In the genomic region with DNA sequence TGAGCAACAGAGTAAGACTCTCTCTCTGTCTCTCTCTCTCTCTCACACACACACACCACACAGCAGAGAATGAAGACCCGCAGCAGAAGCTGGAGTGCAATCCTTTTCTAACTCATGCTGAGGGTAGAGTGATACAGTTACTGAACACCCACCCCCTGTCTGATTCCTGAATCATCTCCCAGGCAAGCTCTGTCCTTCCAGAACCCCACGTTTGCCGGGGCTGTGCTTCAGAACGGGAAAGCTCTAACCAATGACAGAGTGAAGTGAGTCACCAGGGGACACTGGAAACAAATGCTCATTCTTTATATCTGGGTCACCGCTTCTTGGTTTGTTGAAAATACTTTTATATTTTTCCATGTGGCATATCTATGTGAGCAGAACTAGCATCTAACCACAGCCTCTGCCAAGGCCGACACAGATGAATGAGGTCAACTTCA, we compare ENCODE assay signal across 12 cellular contexts.
A peak's percentile ranks its signal among the peaks of the same experiment; 100 is the strongest.
DNase-seq lines count a peak whose midpoint lies in the region; ATAC-seq and TF ChIP-seq lines count a peak whose summit lies in the region.
"Had no signal": no experiment of that assay in that cellular context is flagged by ENCODE, and none has a peak within 500 bp of the region (broad histone marks: within the 10 kb centered on the region; RNA-seq: fewer than 3 reads in every experiment).

No MANE protein-coding gene starts in this region.

- H3K9me3 Mint-ChIP-seq in activated CD4-positive, alpha-beta T cell treated with anti-CD3 and anti-CD28 coated beads, Interleukin-2, amount 10 ng/mL, durations not matched to agents 24 days and 14 days, result peaks cover 6% of the 10 kb centered on the region
- no peaks in the 10 kb centered on the region for H3K9me3 Mint-ChIP-seq in WTC11

- POLR2A ChIA-PET in RWPE1 (lab: Yijun Ruan, JAX; ENCODE audit: low non-redundant PET), result no interaction called here
- POLR2A ChIA-PET in WTC11 (lab: Charles Lee), result no interaction called here
- POLR2A ChIA-PET in GM10248 (lab: Yijun Ruan, JAX), result no interaction called here

- no peak for DNase-seq in activated CD4-positive, alpha-beta T cell treated with anti-CD3 and anti-CD28 coated beads, Interleukin-2, amount 10 ng/mL, durations not matched to agents 24 days and 14 days
- DNase-seq in activated CD4-positive, alpha-beta T cell treated with anti-CD3 and anti-CD28 coated beads, Interleukin-2, amount 50 U/mL, for 4 hours, result no peak
- no peak for DNase-seq in RWPE1 (ENCODE audit: low spot score)
- DNase-seq in foreskin keratinocyte, result peak in 1 of 2 donors; percentile 77
- peak in 2 of 3 donors; percentile 24 to 32 for DNase-seq in stimulated activated CD4-positive, alpha-beta T cell treated with anti-CD3 and anti-CD28 coated beads, TNF-alpha, amount 100 ng/mL, for 48 hours (ENCODE audit: low read depth in 3 of 3)
- no peak for DNase-seq in WTC11 (ENCODE audit: low spot score)
- DNase-seq in GM10248 (ENCODE audit: extremely low spot score), result no peak
- DNase-seq in colonic mucosa, result no peak
- DNase-seq: activated CD4-positive, CD25-positive, alpha-beta regulatory T cell; NCI-H510A treated with DMSO at 0.1 percent for 48 hours had no signal

- no peak overlapping the region for H3K4me3 ChIP-seq in colonic mucosa
- H3K4me3 ChIP-seq: A549 had no signal

- CTCF ChIA-PET in RWPE1 (lab: Yijun Ruan, JAX) (no interaction called here), WTC11 (lab: Charles Lee) (no interaction called here), GM10248 (lab: Yijun Ruan, JAX) (no interaction called here)

- H3K9ac ChIP-seq in colonic mucosa (ENCODE audit: low read depth in 2 of 2, low read length in 2 of 2), result no peak overlapping the region

- TF ChIP-seq CTCF in RWPE1 (conservative IDR thresholded peaks at IDR 0.05; ENCODE audit: low read depth) (no peak), foreskin keratinocyte (conservative IDR thresholded peaks at IDR 0.05) (no peak), WTC11 (IDR thresholded peaks at IDR 0.05) (no peak), GM10248 (IDR thresholded peaks at IDR 0.05; ENCODE audit: control extremely low read depth, extremely low read depth, low read depth, missing control alignments) (no peak), colonic mucosa (IDR thresholded peaks at IDR 0.05) (no peak)

- H3K36me3 ChIP-seq in colonic mucosa, result no peaks in the 10 kb centered on the region

- no peaks in the 10 kb centered on the region for H3K9me3 ChIP-seq in colonic mucosa
- H3K9me3 ChIP-seq: A549 had no signal

- H3K27me3 ChIP-seq in foreskin keratinocyte (no peaks in the 10 kb centered on the region), colonic mucosa (no peaks in the 10 kb centered on the region)

- no peaks in the 10 kb centered on the region for H3K36me3 Mint-ChIP-seq in activated CD4-positive, alpha-beta T cell treated with anti-CD3 and anti-CD28 coated beads, Interleukin-2, amount 10 ng/mL, durations not matched to agents 24 days and 14 days (ENCODE audit: low read depth)
- H3K36me3 Mint-ChIP-seq in WTC11, result no peaks in the 10 kb centered on the region

- intact Hi-C loops in activated CD4-positive, alpha-beta T cell treated with anti-CD3 and anti-CD28 coated beads, Interleukin-2, amount 10 ng/mL, durations not matched to agents 24 days and 14 days (cut with micrococcal nuclease), result loop anchor here (5.0 kb wide), 2 partner anchors 128 to 537 kb away; no protein-coding TSS in a partner anchor
- intact Hi-C loops in colonic mucosa (cut with DNase I), result no loop called here

- H3K27ac Mint-ChIP-seq in activated CD4-positive, alpha-beta T cell treated with anti-CD3 and anti-CD28 coated beads, Interleukin-2, amount 10 ng/mL, durations not matched to agents 24 days and 14 days, result peak overlapping the region; percentile 88
- H3K27ac Mint-ChIP-seq in WTC11, result no peak overlapping the region

- peak overlapping the region; percentile 40 for H3K4me3 Mint-ChIP-seq in activated CD4-positive, alpha-beta T cell treated with anti-CD3 and anti-CD28 coated beads, Interleukin-2, amount 10 ng/mL, durations not matched to agents 24 days and 14 days
- H3K4me3 Mint-ChIP-seq in WTC11, result no peak overlapping the region

- H3K4me1 ChIP-seq in foreskin keratinocyte, result peaks cover 45% of the 10 kb centered on the region
- H3K4me1 ChIP-seq in colonic mucosa, result no peaks in the 10 kb centered on the region
- H3K4me1 ChIP-seq: A549 had no signal

- ATAC-seq in foreskin keratinocyte (peak; percentile 25), WTC11 (no peak)
- ATAC-seq: A549 had no signal

- H3K27me3 Mint-ChIP-seq in activated CD4-positive, alpha-beta T cell treated with anti-CD3 and anti-CD28 coated beads, Interleukin-2, amount 10 ng/mL, durations not matched to agents 24 days and 14 days, result no peaks in the 10 kb centered on the region
- no peaks in the 10 kb centered on the region for H3K27me3 Mint-ChIP-seq in WTC11 (ENCODE audit: low read depth)

- peaks cover 12% of the 10 kb centered on the region for H3K4me1 Mint-ChIP-seq in activated CD4-positive, alpha-beta T cell treated with anti-CD3 and anti-CD28 coated beads, Interleukin-2, amount 10 ng/mL, durations not matched to agents 24 days and 14 days
- H3K4me1 Mint-ChIP-seq in WTC11, result no peaks in the 10 kb centered on the region

- peak overlapping the region; percentile 42; the same call in 1 of the 2 replicates for H3K27ac ChIP-seq in RWPE1
- H3K27ac ChIP-seq in foreskin keratinocyte, result peak overlapping the region; percentile 98
- H3K27ac ChIP-seq in colonic mucosa, result no peak overlapping the region
- H3K27ac ChIP-seq: A549, HL-60 had no signal

TF ChIP-seq in WTC11, 78 proteins besides CTCF, POLR2A, EP300 and RAD21:
- TF ChIP-seq ZNF138 (CRISPR knock-in tag; conservative IDR thresholded peaks at IDR 0.05), result no peak
- TF ChIP-seq, protein P1, sequence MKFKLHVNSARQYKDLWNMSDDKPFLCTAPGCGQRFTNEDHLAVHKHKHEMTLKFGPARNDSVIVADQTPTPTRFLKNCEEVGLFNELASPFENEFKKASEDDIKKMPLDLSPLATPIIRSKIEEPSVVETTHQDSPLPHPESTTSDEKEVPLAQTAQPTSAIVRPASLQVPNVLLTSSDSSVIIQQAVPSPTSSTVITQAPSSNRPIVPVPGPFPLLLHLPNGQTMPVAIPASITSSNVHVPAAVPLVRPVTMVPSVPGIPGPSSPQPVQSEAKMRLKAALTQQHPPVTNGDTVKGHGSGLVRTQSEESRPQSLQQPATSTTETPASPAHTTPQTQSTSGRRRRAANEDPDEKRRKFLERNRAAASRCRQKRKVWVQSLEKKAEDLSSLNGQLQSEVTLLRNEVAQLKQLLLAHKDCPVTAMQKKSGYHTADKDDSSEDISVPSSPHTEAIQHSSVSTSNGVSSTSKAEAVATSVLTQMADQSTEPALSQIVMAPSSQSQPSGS (CRISPR knock-in tag; IDR thresholded peaks at IDR 0.05; ENCODE audit: borderline replicate concordance, low read depth), result no peak
- TF ChIP-seq ZNF232 (CRISPR knock-in tag; IDR thresholded peaks at IDR 0.05), result no peak

Comparison
In these comparisons a context has a peak if more than half of its experiments do, and no peak if none do; other contexts are left out.
1. DNase-seq: peak in stimulated activated CD4-positive, alpha-beta T cell treated with anti-CD3 and anti-CD28 coated beads, TNF-alpha, amount 100 ng/mL, for 48 hours (2 of 3); none in activated CD4-positive, alpha-beta T cell treated with anti-CD3 and anti-CD28 coated beads, Interleukin-2, amount 10 ng/mL, durations not matched to agents 24 days and 14 days (single experiment), activated CD4-positive, alpha-beta T cell treated with anti-CD3 and anti-CD28 coated beads, Interleukin-2, amount 50 U/mL, for 4 hours (0 of 2), RWPE1 (single experiment), WTC11 (single experiment), GM10248 (single experiment) and colonic mucosa (single experiment).